ENCODE assay signal across 1 cellular context in genomic region chr19:10086032-10086903, GRCh38.
TF ChIP-seq lines count a peak whose summit lies in the region.

Gene SHFL, plus strand, starts transcription at chr19:10086317. Its CDS starts 111 bp downstream, at chr19:10086428.

TF ChIP-seq in HepG2, 621 proteins besides CTCF, POLR2A, EP300 and RAD21 (continued from another document and continues in another):
- TF ChIP-seq TFDP2 (CRISPR knock-in tag; IDR thresholded peaks at IDR 0.05) (no peak), NFYB (CRISPR knock-in tag; IDR thresholded peaks at IDR 0.05) (no peak), ZNF160 (CRISPR knock-in tag; IDR thresholded peaks at IDR 0.05) (no peak), TEAD3 (CRISPR knock-in tag; optimal IDR thresholded peaks at IDR 0.05; ENCODE audit: borderline replicate concordance) (no peak), RBM22 (optimal IDR thresholded peaks at IDR 0.05; ENCODE audit: low read length) (no peak), ZNF274 (CRISPR knock-in tag; IDR thresholded peaks at IDR 0.05) (peak; percentile 72), MBD4 (IDR thresholded peaks at IDR 0.05; ENCODE audit: borderline replicate concordance, low read length) (no peak), ZNF547 (CRISPR knock-in tag; IDR thresholded peaks at IDR 0.05) (no peak; the same call in 1 of the 2 replicates), ZNF674 (CRISPR knock-in tag; IDR thresholded peaks at IDR 0.05; ENCODE audit: low read depth) (no peak), ZNF562 (CRISPR knock-in tag; IDR thresholded peaks at IDR 0.05; ENCODE audit: borderline replicate concordance) (no peak), ZBTB14 (CRISPR knock-in tag; IDR thresholded peaks at IDR 0.05) (peak; percentile 37; the same call in 1 of the 2 replicates), JUN (CRISPR knock-in tag; IDR thresholded peaks at IDR 0.05) (no peak), ZNF747 (CRISPR knock-in tag; IDR thresholded peaks at IDR 0.05; ENCODE audit: borderline replicate concordance) (peak; percentile 35; the same call in 1 of the 2 replicates), NR2F2 (IDR thresholded peaks at IDR 0.05; ENCODE audit: borderline replicate concordance, low read depth) (peak; percentile 82), ATF1 (CRISPR knock-in tag; IDR thresholded peaks at IDR 0.05) (no peak), U2AF1 (optimal IDR thresholded peaks at IDR 0.05; ENCODE audit: low read depth, low read length) (no peak), ZNF788 (CRISPR knock-in tag; IDR thresholded peaks at IDR 0.05; ENCODE audit: borderline replicate concordance) (no peak), ARHGAP35 (CRISPR knock-in tag; IDR thresholded peaks at IDR 0.05; ENCODE audit: borderline replicate concordance) (no peak), SETDB1 (CRISPR knock-in tag; IDR thresholded peaks at IDR 0.05; ENCODE audit: borderline replicate concordance) (no peak), ZNF564 (CRISPR knock-in tag; IDR thresholded peaks at IDR 0.05) (no peak), ETS1 (CRISPR knock-in tag; IDR thresholded peaks at IDR 0.05) (no peak; the same call in 1 of the 2 replicates), LCORL (IDR thresholded peaks at IDR 0.05) (no peak), LCORL (CRISPR knock-in tag; IDR thresholded peaks at IDR 0.05) (0 out of 2 replicates have a peak, but pooled peaks have one; percentile 65), ZNF10 (CRISPR knock-in tag; IDR thresholded peaks at IDR 0.05; ENCODE audit: borderline replicate concordance, low read depth) (no peak), ZSCAN22 (CRISPR knock-in tag; IDR thresholded peaks at IDR 0.05) (0 out of 2 replicates have a peak, but pooled peaks have one; percentile 12), SNAPC2 (CRISPR knock-in tag; IDR thresholded peaks at IDR 0.05) (no peak), ZFYVE20 (CRISPR knock-in tag; IDR thresholded peaks at IDR 0.05; ENCODE audit: borderline replicate concordance, low read depth) (no peak), KLF16 (CRISPR knock-in tag; IDR thresholded peaks at IDR 0.05) (no peak), TCF7 (IDR thresholded peaks at IDR 0.05; ENCODE audit: low read depth) (peak; percentile 65; the same call in 1 of the 2 replicates), SKIL (CRISPR knock-in tag; IDR thresholded peaks at IDR 0.05; ENCODE audit: borderline replicate concordance) (peak; percentile 89), MTF2 (CRISPR knock-in tag; IDR thresholded peaks at IDR 0.05; ENCODE audit: borderline replicate concordance) (no peak), ATF7-NPFF (CRISPR knock-in tag; IDR thresholded peaks at IDR 0.05; ENCODE audit: low read depth) (no peak), EHMT2 (IDR thresholded peaks at IDR 0.05; ENCODE audit: borderline replicate concordance, low read depth, low read length) (no peak), ZFP90 (CRISPR knock-in tag; IDR thresholded peaks at IDR 0.05; ENCODE audit: borderline replicate concordance) (0 out of 2 replicates have a peak, but pooled peaks have one; percentile 41), KDM5B (CRISPR knock-in tag; IDR thresholded peaks at IDR 0.05; ENCODE audit: borderline replicate concordance) (peak; percentile 85), ZNF138 (CRISPR knock-in tag; IDR thresholded peaks at IDR 0.05; ENCODE audit: low read depth) (0 out of 2 replicates have a peak, but pooled peaks have one; percentile 74)
- TF ChIP-seq, protein P1, sequence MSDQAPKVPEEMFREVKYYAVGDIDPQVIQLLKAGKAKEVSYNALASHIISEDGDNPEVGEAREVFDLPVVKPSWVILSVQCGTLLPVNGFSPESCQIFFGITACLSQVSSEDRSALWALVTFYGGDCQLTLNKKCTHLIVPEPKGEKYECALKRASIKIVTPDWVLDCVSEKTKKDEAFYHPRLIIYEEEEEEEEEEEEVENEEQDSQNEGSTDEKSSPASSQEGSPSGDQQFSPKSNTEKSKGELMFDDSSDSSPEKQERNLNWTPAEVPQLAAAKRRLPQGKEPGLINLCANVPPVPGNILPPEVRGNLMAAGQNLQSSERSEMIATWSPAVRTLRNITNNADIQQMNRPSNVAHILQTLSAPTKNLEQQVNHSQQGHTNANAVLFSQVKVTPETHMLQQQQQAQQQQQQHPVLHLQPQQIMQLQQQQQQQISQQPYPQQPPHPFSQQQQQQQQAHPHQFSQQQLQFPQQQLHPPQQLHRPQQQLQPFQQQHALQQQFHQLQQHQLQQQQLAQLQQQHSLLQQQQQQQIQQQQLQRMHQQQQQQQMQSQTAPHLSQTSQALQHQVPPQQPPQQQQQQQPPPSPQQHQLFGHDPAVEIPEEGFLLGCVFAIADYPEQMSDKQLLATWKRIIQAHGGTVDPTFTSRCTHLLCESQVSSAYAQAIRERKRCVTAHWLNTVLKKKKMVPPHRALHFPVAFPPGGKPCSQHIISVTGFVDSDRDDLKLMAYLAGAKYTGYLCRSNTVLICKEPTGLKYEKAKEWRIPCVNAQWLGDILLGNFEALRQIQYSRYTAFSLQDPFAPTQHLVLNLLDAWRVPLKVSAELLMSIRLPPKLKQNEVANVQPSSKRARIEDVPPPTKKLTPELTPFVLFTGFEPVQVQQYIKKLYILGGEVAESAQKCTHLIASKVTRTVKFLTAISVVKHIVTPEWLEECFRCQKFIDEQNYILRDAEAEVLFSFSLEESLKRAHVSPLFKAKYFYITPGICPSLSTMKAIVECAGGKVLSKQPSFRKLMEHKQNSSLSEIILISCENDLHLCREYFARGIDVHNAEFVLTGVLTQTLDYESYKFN (CRISPR knock-in tag; conservative IDR thresholded peaks at IDR 0.05): peak; percentile 82
- TF ChIP-seq, protein P2, sequence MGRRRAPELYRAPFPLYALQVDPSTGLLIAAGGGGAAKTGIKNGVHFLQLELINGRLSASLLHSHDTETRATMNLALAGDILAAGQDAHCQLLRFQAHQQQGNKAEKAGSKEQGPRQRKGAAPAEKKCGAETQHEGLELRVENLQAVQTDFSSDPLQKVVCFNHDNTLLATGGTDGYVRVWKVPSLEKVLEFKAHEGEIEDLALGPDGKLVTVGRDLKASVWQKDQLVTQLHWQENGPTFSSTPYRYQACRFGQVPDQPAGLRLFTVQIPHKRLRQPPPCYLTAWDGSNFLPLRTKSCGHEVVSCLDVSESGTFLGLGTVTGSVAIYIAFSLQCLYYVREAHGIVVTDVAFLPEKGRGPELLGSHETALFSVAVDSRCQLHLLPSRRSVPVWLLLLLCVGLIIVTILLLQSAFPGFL (CRISPR knock-in tag; IDR thresholded peaks at IDR 0.05): no peak
- TF ChIP-seq, protein P3, sequence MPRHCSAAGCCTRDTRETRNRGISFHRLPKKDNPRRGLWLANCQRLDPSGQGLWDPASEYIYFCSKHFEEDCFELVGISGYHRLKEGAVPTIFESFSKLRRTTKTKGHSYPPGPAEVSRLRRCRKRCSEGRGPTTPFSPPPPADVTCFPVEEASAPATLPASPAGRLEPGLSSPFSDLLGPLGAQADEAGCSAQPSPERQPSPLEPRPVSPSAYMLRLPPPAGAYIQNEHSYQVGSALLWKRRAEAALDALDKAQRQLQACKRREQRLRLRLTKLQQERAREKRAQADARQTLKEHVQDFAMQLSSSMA (CRISPR knock-in tag; IDR thresholded peaks at IDR 0.05): no peak
- TF ChIP-seq, protein P4, sequence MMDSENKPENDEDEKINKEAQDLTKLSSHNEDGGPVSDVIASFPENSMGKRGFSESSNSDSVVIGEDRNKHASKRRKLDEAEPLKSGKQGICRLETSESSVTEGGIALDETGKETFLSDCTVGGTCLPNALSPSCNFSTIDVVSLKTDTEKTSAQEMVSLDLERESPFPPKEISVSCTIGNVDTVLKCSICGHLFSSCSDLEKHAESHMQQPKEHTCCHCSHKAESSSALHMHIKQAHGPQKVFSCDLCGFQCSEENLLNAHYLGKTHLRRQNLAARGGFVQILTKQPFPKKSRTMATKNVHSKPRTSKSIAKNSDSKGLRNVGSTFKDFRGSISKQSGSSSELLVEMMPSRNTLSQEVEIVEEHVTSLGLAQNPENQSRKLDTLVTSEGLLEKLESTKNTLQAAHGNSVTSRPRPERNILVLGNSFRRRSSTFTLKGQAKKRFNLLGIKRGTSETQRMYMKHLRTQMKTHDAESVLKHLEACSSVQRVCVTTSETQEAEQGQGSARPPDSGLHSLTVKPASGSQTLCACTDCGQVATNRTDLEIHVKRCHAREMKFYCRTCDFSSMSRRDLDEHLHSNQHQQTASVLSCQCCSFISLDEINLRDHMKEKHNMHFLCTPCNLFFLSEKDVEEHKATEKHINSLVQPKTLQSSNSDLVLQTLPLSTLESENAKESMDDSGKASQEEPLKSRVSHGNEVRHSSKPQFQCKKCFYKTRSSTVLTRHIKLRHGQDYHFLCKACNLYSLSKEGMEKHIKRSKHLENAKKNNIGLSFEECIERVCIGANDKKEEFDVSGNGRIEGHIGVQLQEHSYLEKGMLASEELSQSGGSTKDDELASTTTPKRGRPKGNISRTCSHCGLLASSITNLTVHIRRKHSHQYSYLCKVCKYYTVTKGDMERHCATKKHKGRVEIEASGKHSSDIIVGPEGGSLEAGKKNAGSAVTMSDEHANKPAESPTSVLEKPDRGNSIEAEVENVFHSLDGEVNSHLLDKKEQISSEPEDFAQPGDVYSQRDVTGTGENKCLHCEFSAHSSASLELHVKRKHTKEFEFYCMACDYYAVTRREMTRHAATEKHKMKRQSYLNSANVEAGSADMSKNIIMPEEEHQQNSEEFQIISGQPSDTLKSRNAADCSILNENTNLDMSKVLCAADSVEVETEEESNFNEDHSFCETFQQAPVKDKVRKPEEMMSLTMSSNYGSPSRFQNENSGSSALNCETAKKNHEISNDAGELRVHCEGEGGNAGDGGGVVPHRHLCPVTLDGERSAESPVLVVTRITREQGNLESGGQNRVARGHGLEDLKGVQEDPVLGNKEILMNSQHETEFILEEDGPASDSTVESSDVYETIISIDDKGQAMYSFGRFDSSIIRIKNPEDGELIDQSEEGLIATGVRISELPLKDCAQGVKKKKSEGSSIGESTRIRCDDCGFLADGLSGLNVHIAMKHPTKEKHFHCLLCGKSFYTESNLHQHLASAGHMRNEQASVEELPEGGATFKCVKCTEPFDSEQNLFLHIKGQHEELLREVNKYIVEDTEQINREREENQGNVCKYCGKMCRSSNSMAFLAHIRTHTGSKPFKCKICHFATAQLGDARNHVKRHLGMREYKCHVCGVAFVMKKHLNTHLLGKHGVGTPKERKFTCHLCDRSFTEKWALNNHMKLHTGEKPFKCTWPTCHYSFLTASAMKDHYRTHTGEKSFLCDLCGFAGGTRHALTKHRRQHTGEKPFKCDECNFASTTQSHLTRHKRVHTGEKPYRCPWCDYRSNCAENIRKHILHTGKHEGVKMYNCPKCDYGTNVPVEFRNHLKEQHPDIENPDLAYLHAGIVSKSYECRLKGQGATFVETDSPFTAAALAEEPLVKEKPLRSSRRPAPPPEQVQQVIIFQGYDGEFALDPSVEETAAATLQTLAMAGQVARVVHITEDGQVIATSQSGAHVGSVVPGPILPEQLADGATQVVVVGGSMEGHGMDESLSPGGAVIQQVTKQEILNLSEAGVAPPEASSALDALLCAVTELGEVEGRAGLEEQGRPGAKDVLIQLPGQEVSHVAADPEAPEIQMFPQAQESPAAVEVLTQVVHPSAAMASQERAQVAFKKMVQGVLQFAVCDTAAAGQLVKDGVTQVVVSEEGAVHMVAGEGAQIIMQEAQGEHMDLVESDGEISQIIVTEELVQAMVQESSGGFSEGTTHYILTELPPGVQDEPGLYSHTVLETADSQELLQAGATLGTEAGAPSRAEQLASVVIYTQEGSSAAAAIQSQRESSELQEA (CRISPR knock-in tag; IDR thresholded peaks at IDR 0.05; ENCODE audit: not compliant biosample characterization): peak; percentile 79
- TF ChIP-seq, protein P5, sequence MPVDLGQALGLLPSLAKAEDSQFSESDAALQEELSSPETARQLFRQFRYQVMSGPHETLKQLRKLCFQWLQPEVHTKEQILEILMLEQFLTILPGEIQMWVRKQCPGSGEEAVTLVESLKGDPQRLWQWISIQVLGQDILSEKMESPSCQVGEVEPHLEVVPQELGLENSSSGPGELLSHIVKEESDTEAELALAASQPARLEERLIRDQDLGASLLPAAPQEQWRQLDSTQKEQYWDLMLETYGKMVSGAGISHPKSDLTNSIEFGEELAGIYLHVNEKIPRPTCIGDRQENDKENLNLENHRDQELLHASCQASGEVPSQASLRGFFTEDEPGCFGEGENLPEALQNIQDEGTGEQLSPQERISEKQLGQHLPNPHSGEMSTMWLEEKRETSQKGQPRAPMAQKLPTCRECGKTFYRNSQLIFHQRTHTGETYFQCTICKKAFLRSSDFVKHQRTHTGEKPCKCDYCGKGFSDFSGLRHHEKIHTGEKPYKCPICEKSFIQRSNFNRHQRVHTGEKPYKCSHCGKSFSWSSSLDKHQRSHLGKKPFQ (CRISPR knock-in tag; IDR thresholded peaks at IDR 0.05; ENCODE audit: insufficient replicate concordance): no peak
